21 cellular contexts compared by ENCODE assay signal in genomic region chr6:74199146-74199680, GRCh38.
A peak's percentile ranks its signal among the peaks of the same experiment; 100 is the strongest.
DNase-seq lines count a peak whose midpoint lies in the region; ATAC-seq and TF ChIP-seq lines count a peak whose summit lies in the region.
"Had no signal": no experiment of that assay in that cellular context is flagged by ENCODE, and none has a peak within 500 bp of the region (broad histone marks: within the 10 kb centered on the region; RNA-seq: fewer than 3 reads in every experiment).

No MANE protein-coding gene starts in this region.

- no peak overlapping the region for H3K27ac ChIP-seq in H9 (ENCODE audit: insufficient read length, low read depth, low read length)
- H3K27ac ChIP-seq: 22Rv1; BLaER1 treated with 17β-estradiol and CSF1 and Interleukin-3, amounts not matched to agents 10 nM and 100 nM; GM23248; HL-60; KMS-11 had no signal

- H3K27me3 Mint-ChIP-seq in H9 (ENCODE audit: low read depth) (no peaks in the 10 kb centered on the region), nephron (ENCODE audit: low read depth) (no peaks in the 10 kb centered on the region)
- H3K27me3 Mint-ChIP-seq in activated CD4-positive, alpha-beta memory T cell treated with anti-CD3 and anti-CD28 coated beads, Interleukin-2, amount 10 ng/mL, durations not matched to agents 7 days and 5 days: no peaks in the 10 kb centered on the region
- no peaks in the 10 kb centered on the region for H3K27me3 Mint-ChIP-seq in activated CD4-positive, alpha-beta T cell treated with anti-CD3 and anti-CD28 coated beads, Interleukin-2, amount 10 ng/mL, durations not matched to agents 7 days and 5 days
- H3K27me3 Mint-ChIP-seq: B cell had no signal

- H4K20me1 ChIP-seq in H9 (ENCODE audit: control insufficient read depth, insufficient read depth, insufficient read length): no peaks in the 10 kb centered on the region
- H4K20me1 ChIP-seq: BLaER1 treated with 17β-estradiol and CSF1 and Interleukin-3, amounts not matched to agents 10 nM and 100 nM had no signal

- peaks cover 0 to 12% (median 0%) of the 10 kb centered on the region in 3 experiments; a peak in 1 of 7 replicates for H3K36me3 Mint-ChIP-seq in H9 (ENCODE audit: insufficient read depth in 1 of 3, low read depth in 3 of 3)
- no peaks in the 10 kb centered on the region for H3K36me3 Mint-ChIP-seq in nephron (ENCODE audit: low read depth)
- H3K36me3 Mint-ChIP-seq in activated CD4-positive, alpha-beta memory T cell treated with anti-CD3 and anti-CD28 coated beads, Interleukin-2, amount 10 ng/mL, durations not matched to agents 7 days and 5 days (ENCODE audit: low read depth): no peaks in the 10 kb centered on the region
- H3K36me3 Mint-ChIP-seq in activated CD4-positive, alpha-beta T cell treated with anti-CD3 and anti-CD28 coated beads, Interleukin-2, amount 10 ng/mL, durations not matched to agents 7 days and 5 days (ENCODE audit: low read depth): no peaks in the 10 kb centered on the region
- H3K36me3 Mint-ChIP-seq: CD8-positive, alpha-beta T cell had no signal

- no peak overlapping the region for H4K91ac ChIP-seq in H9 (ENCODE audit: insufficient read length, low read depth, low read length)

- ATAC-seq in GM19395 (IDR thresholded peaks at IDR 0.05; ENCODE audit: unreplicated experiment) (peak; percentile 56), GM21786 (IDR thresholded peaks at IDR 0.05; ENCODE audit: unreplicated experiment) (no peak)
- no peak for ATAC-seq in activated CD4-positive, CD25-positive, alpha-beta regulatory T cell treated with anti-CD3 and anti-CD28 coated beads, Interleukin-2, amount 50 U/mL, for 24 hours
- ATAC-seq: CD8-positive, alpha-beta T cell; GM12878 had no signal

- H3K4ac ChIP-seq in H9 (ENCODE audit: low read depth, low read length): no peak overlapping the region

- H3K56ac ChIP-seq in H9 (ENCODE audit: insufficient read length, low read depth, low read length): no peak overlapping the region

- H3K79me1 ChIP-seq in H9 (ENCODE audit: insufficient read depth, low read depth, low read length, poor library complexity, severe bottlenecking): no peaks in the 10 kb centered on the region

- H3K18ac ChIP-seq in H9 (ENCODE audit: insufficient read length, low read depth, low read length): no peak overlapping the region

- no peak overlapping the region for H4K5ac ChIP-seq in H9 (ENCODE audit: insufficient read length, low read depth, low read length)

- no peak overlapping the region for H4K8ac ChIP-seq in H9 (replicated peaks; ENCODE audit: insufficient read length, low read depth, low read length)

- no peak overlapping the region for H2AK5ac ChIP-seq in H9 (ENCODE audit: insufficient read length, low read length)

- no peak overlapping the region for H3K4me3 Mint-ChIP-seq in H9
- peak overlapping the region in 1 of 3 experiments; percentile 67 for H3K4me3 Mint-ChIP-seq in nephron
- H3K4me3 Mint-ChIP-seq in activated CD4-positive, alpha-beta memory T cell treated with anti-CD3 and anti-CD28 coated beads, Interleukin-2, amount 10 ng/mL, durations not matched to agents 7 days and 5 days: no peak overlapping the region
- no peak overlapping the region for H3K4me3 Mint-ChIP-seq in activated CD4-positive, alpha-beta T cell treated with anti-CD3 and anti-CD28 coated beads, Interleukin-2, amount 10 ng/mL, durations not matched to agents 7 days and 5 days
- H3K4me3 Mint-ChIP-seq: B cell; CD8-positive, alpha-beta T cell had no signal

- no peak overlapping the region for H3K23ac ChIP-seq in H9 (ENCODE audit: insufficient read length, low read depth, low read length)

- H2AFZ ChIP-seq in H9 (ENCODE audit: low read length): no peak overlapping the region
- H2AFZ ChIP-seq: GM23248 had no signal

- no peaks in the 10 kb centered on the region for H3K79me2 ChIP-seq in H9 (ENCODE audit: insufficient read depth, low read length)

- no CpG with 5 or more reads among the region's 3 CpGs for WGBS in H9 (ENCODE audit: extremely low coverage, insufficient read length, low lambda C conversion rate)

- CTCF ChIA-PET in activated CD4-positive, alpha-beta memory T cell treated with anti-CD3 and anti-CD28 coated beads, Interleukin-2, amount 10 ng/mL, durations not matched to agents 7 days and 5 days (lab: Charles Lee): no interaction called here
- CTCF ChIA-PET in activated CD4-positive, alpha-beta T cell treated with anti-CD3 and anti-CD28 coated beads, Interleukin-2, amount 10 ng/mL, durations not matched to agents 7 days and 5 days (lab: Charles Lee): no interaction called here

- H3K9ac ChIP-seq in H9 (ENCODE audit: extremely low read depth, insufficient read length, low read length): no peak overlapping the region
- H3K9ac ChIP-seq: BLaER1 treated with 17β-estradiol and CSF1 and Interleukin-3, amounts not matched to agents 10 nM and 100 nM; GM23248; KMS-11 had no signal

- H3K9me3 ChIP-seq in H9 (ENCODE audit: control insufficient read depth, low read depth, low read length): no peaks in the 10 kb centered on the region

- H3K4me1 Mint-ChIP-seq in H9: peaks cover 7 to 8% of the 10 kb centered on the region in 2 experiments
- peaks cover 34% of the 10 kb centered on the region for H3K4me1 Mint-ChIP-seq in nephron
- H3K4me1 Mint-ChIP-seq in activated CD4-positive, alpha-beta memory T cell treated with anti-CD3 and anti-CD28 coated beads, Interleukin-2, amount 10 ng/mL, durations not matched to agents 7 days and 5 days: no peaks in the 10 kb centered on the region
- H3K4me1 Mint-ChIP-seq in activated CD4-positive, alpha-beta T cell treated with anti-CD3 and anti-CD28 coated beads, Interleukin-2, amount 10 ng/mL, durations not matched to agents 7 days and 5 days: no peaks in the 10 kb centered on the region
- H3K4me1 Mint-ChIP-seq: B cell had no signal

- H3K9me3 Mint-ChIP-seq in H9 (peaks cover 5 to 8% of the 10 kb centered on the region in 2 experiments; a peak in 2 of 5 replicates), nephron (peaks cover 20% of the 10 kb centered on the region)
- no peaks in the 10 kb centered on the region for H3K9me3 Mint-ChIP-seq in activated CD4-positive, alpha-beta memory T cell treated with anti-CD3 and anti-CD28 coated beads, Interleukin-2, amount 10 ng/mL, durations not matched to agents 7 days and 5 days
- no peaks in the 10 kb centered on the region for H3K9me3 Mint-ChIP-seq in activated CD4-positive, alpha-beta T cell treated with anti-CD3 and anti-CD28 coated beads, Interleukin-2, amount 10 ng/mL, durations not matched to agents 7 days and 5 days
- H3K9me3 Mint-ChIP-seq: CD8-positive, alpha-beta T cell had no signal

- H3K27ac Mint-ChIP-seq in H9 (peak overlapping the region; percentile 4 to 84 (median 68); a peak in 2 of 7 replicates), nephron (peak overlapping the region; percentile 79 to 93 (median 89))
- H3K27ac Mint-ChIP-seq in activated CD4-positive, alpha-beta memory T cell treated with anti-CD3 and anti-CD28 coated beads, Interleukin-2, amount 10 ng/mL, durations not matched to agents 7 days and 5 days: no peak overlapping the region
- no peak overlapping the region for H3K27ac Mint-ChIP-seq in activated CD4-positive, alpha-beta T cell treated with anti-CD3 and anti-CD28 coated beads, Interleukin-2, amount 10 ng/mL, durations not matched to agents 7 days and 5 days
- H3K27ac Mint-ChIP-seq: B cell; CD8-positive, alpha-beta T cell had no signal

- POLR2A ChIA-PET in activated CD4-positive, alpha-beta memory T cell treated with anti-CD3 and anti-CD28 coated beads, Interleukin-2, amount 10 ng/mL, durations not matched to agents 7 days and 5 days (lab: Charles Lee): no interaction called here
- POLR2A ChIA-PET in activated CD4-positive, alpha-beta T cell treated with anti-CD3 and anti-CD28 coated beads, Interleukin-2, amount 10 ng/mL, durations not matched to agents 7 days and 5 days (lab: Charles Lee): no interaction called here

- H3K14ac ChIP-seq in H9 (ENCODE audit: insufficient read depth, low read length): no peak overlapping the region

- H3K23me2 ChIP-seq in H9 (ENCODE audit: insufficient read length, low read depth, low read length, poor library complexity, severe bottlenecking): no peaks in the 10 kb centered on the region

- H3K4me2 ChIP-seq in H9 (ENCODE audit: insufficient read depth, insufficient read length, low read length): no peak overlapping the region
- H3K4me2 ChIP-seq: BLaER1 treated with 17β-estradiol and CSF1 and Interleukin-3, amounts not matched to agents 10 nM and 100 nM; KMS-11 had no signal

- H2BK15ac ChIP-seq in H9 (ENCODE audit: low read depth, low read length): no peak overlapping the region

- H2BK120ac ChIP-seq in H9 (ENCODE audit: low read depth, low read length, poor library complexity, severe bottlenecking): no peak overlapping the region

- H3K27me3 ChIP-seq in H9 (ENCODE audit: insufficient read depth, low read length): no peaks in the 10 kb centered on the region
- H3K27me3 ChIP-seq: BLaER1 treated with 17β-estradiol and CSF1 and Interleukin-3, amounts not matched to agents 10 nM and 100 nM had no signal

- no peaks in the 10 kb centered on the region for H3K4me1 ChIP-seq in H9 (ENCODE audit: insufficient read depth, low read length)
- H3K4me1 ChIP-seq: BLaER1 treated with 17β-estradiol and CSF1 and Interleukin-3, amounts not matched to agents 10 nM and 100 nM had no signal

- H2BK12ac ChIP-seq in H9 (ENCODE audit: insufficient read length, low read depth, low read length): peak overlapping the region; percentile 73

- no peak overlapping the region for H2BK20ac ChIP-seq in H9 (ENCODE audit: low read depth, low read length, poor library complexity, severe bottlenecking)

- no peak overlapping the region for H3T11ph ChIP-seq in H9 (ENCODE audit: low read length)

- H2BK5ac ChIP-seq in H9 (ENCODE audit: insufficient read length, low read length): no peak overlapping the region

- TF ChIP-seq CTCF in AG10803 (conservative IDR thresholded peaks at IDR 0.05; ENCODE audit: low read length) (no peak), H9 (conservative IDR thresholded peaks at IDR 0.05) (no peak), nephron (IDR thresholded peaks at IDR 0.05; ENCODE audit: unreplicated experiment in 3 of 3) (no peak)

- DNase-seq in AG10803 (ENCODE audit: low read depth): peak; percentile 36
- no peak for DNase-seq in H9
- no peak for DNase-seq in activated CD4-positive, alpha-beta memory T cell treated with anti-CD3 and anti-CD28 coated beads, Interleukin-2, amount 10 ng/mL, durations not matched to agents 7 days and 5 days
- DNase-seq in activated CD4-positive, alpha-beta T cell treated with anti-CD3 and anti-CD28 coated beads, Interleukin-2, amount 10 ng/mL, durations not matched to agents 7 days and 5 days: no peak
- DNase-seq: CD8-positive, alpha-beta T cell; COR-L47; DMS 273 treated with DMSO at 0.1 percent for 48 hours; DMS53; DND-41; EL; GM23248 had no signal

- H3K4me3 ChIP-seq in AG10803 (ENCODE audit: low read length): no peak overlapping the region
- H3K4me3 ChIP-seq: BLaER1 treated with 17β-estradiol and CSF1 and Interleukin-3, amounts not matched to agents 10 nM and 100 nM; GM12878; GM23248 had no signal

Comparison
In these comparisons a context has a peak if more than half of its experiments do, and no peak if none do; other contexts are left out.
1. H3K27ac Mint-ChIP-seq: peak in H9 (3 of 3) and nephron (3 of 3); none in activated CD4-positive, alpha-beta memory T cell treated with anti-CD3 and anti-CD28 coated beads, Interleukin-2, amount 10 ng/mL, durations not matched to agents 7 days and 5 days (single experiment) and activated CD4-positive, alpha-beta T cell treated with anti-CD3 and anti-CD28 coated beads, Interleukin-2, amount 10 ng/mL, durations not matched to agents 7 days and 5 days (single experiment).